In genomic region chr10:101482568-101482967, GRCh38 we compare ENCODE assay signal across 35 cellular contexts.
"Had no signal": no experiment of that assay in that cellular context is flagged by ENCODE, and none has a peak within 500 bp of the region (broad histone marks: within the 10 kb centered on the region; RNA-seq: fewer than 3 reads in every experiment).

No MANE protein-coding gene starts in this region.

- H3K36me3 ChIP-seq: MG63 had no signal

- H3K27ac ChIP-seq: KMS-11 had no signal

- H3K9me3 ChIP-seq: MG63 had no signal

- DNase-seq: Karpas-422, Kasumi-1, KG1, MG63, MM.1S, MV-4-11, NCI-H1048, NCI-H1092, NCI-H1092 treated with DMSO at 0.1 percent for 48 hours, NCI-H1105, NCI-H1105 treated with DMSO at 0.1 percent for 48 hours, NCI-H1417, NCI-H1417 treated with DMSO at 0.1 percent for 48 hours, NCI-H1436, NCI-H1436 treated with DMSO at 0.1 percent for 48 hours, NCI-H146, NCI-H1694, NCI-H1694 treated with DMSO at 0.1 percent for 48 hours, NCI-H187, NCI-H187 treated with DMSO at 0.1 percent for 48 hours, NCI-H1930, NCI-H2029, NCI-H2029 treated with DMSO at 0.1 percent for 48 hours, NCI-H2081, NCI-H2081 treated with DMSO at 0.1 percent for 48 hours, NCI-H2107, NCI-H2171, NCI-H2171 treated with DMSO at 0.1 percent for 48 hours, NCI-H2227 treated with DMSO at 0.1 percent for 48 hours, NCI-H226, NCI-H345, NCI-H446, NCI-H446 treated with DMSO at 0.1 percent for 48 hours, NCI-H510A had no signal

- H3K27me3 ChIP-seq: MG63 had no signal

- H3K4me3 ChIP-seq: MG63 had no signal
